23 cellular contexts compared by ENCODE assay signal in genomic region chr21:45401916-45402900, GRCh38. TPM values are rescaled to one million over a fixed set of nuclear protein-coding genes. Genes with fewer than 3 reads are reported as not detected.
DNase-seq lines count a peak whose midpoint lies in the region; ATAC-seq and TF ChIP-seq lines count a peak whose summit lies in the region.
"Had no signal": no experiment of that assay in that cellular context is flagged by ENCODE, and none has a peak within 500 bp of the region (broad histone marks: within the 10 kb centered on the region; RNA-seq: fewer than 3 reads in every experiment).

No MANE protein-coding gene starts in this region.

- H3K27me3 Mint-ChIP-seq in CD4-positive, alpha-beta T cell: peaks cover 60% of the 10 kb centered on the region

- H3K27ac Mint-ChIP-seq in CD4-positive, alpha-beta T cell: no peak overlapping the region
- H3K27ac Mint-ChIP-seq: activated CD8-positive, alpha-beta T cell treated with anti-CD3 and anti-CD28 coated beads for 36 hours; activated naive CD8-positive, alpha-beta T cell treated with anti-CD3 and anti-CD28 coated beads, Interleukin-2, amount 50 U/mL, for 24 hours had no signal

- H3K9me3 ChIP-seq in CD4-positive, alpha-beta T cell (ENCODE audit: control insufficient read depth, low read length): no peaks in the 10 kb centered on the region
- no peaks in the 10 kb centered on the region for H3K9me3 ChIP-seq in right lobe of liver

- intact Hi-C loops in CD4-positive, alpha-beta T cell (cut with DNase I, micrococcal nuclease): no loop called here
- intact Hi-C loops in right lobe of liver (cut with DNase I) (loop anchor here in 1 of 2 donors (10.0 kb wide), 1 partner anchor 67 kb away; no protein-coding TSS in a partner anchor), posterior vena cava (cut with DNase I) (no loop called here)

- H3K4me3 Mint-ChIP-seq in CD4-positive, alpha-beta T cell: peak overlapping the region; percentile 34
- H3K4me3 Mint-ChIP-seq: activated CD8-positive, alpha-beta T cell treated with anti-CD3 and anti-CD28 coated beads for 36 hours; activated naive CD8-positive, alpha-beta T cell treated with anti-CD3 and anti-CD28 coated beads, Interleukin-2, amount 50 U/mL, for 24 hours had no signal

- POLR2A ChIA-PET in CD4-positive, alpha-beta T cell (lab: Charles Lee): no interaction called here

- H3K27ac ChIP-seq in CD4-positive, alpha-beta T cell (ENCODE audit: low read depth, low read length): no peak overlapping the region
- H3K27ac ChIP-seq in right lobe of liver: no peak overlapping the region
- H3K27ac ChIP-seq: epithelial cell of prostate had no signal

- WGBS in right lobe of liver (ENCODE audit: insufficient coverage, low coverage, low lambda C conversion rate, missing lambda C conversion rate): 50% methylated on average over 1 of the region's 17 CpGs

- no peak for TF ChIP-seq POLR2A in right lobe of liver (IDR thresholded peaks at IDR 0.05)

- DNase-seq in CD4-positive, alpha-beta T cell: no peak
- DNase-seq in fibroblast of pulmonary artery (ENCODE audit: low read depth) (peak; percentile 35), right lobe of liver (peak; percentile 15 to 49 (median 37)), posterior vena cava (ENCODE audit: low spot score) (peak; percentile 69), NCI-H526 (lab: John Stamatoyannopoulos, UW) (no peak), cerebellar cortex (ENCODE audit: low spot score) (no peak)
- no peak for DNase-seq in stimulated activated naive CD4-positive, alpha-beta T cell (lab: John Stamatoyannopoulos, UW)
- DNase-seq: ACHN; activated CD4-positive, CD25-positive, alpha-beta regulatory T cell treated with anti-CD3 and anti-CD28 coated beads, Interleukin-2, amount 50 U/mL, for 72 hours; activated CD8-positive, alpha-beta T cell treated with anti-CD3 and anti-CD28 coated beads for 36 hours; activated effector memory CD4-positive, alpha-beta T cell treated with Interleukin-2 at 50 U/mL for 16 hours; activated naive CD8-positive, alpha-beta T cell treated with anti-CD3 and anti-CD28 coated beads, Interleukin-2, amount 50 U/mL, for 24 hours; C1 segment of cervical spinal cord; Calu3; DND-41; foreskin fibroblast; GOT3; Karpas-422; NCI-H146; NCI-H510A had no signal

- peaks cover 34% of the 10 kb centered on the region for H3K27me3 ChIP-seq in CD4-positive, alpha-beta T cell (ENCODE audit: control insufficient read depth, insufficient read depth, low read length)
- H3K27me3 ChIP-seq in right lobe of liver: no peaks in the 10 kb centered on the region

- H3K9me3 Mint-ChIP-seq in CD4-positive, alpha-beta T cell: peaks cover 5% of the 10 kb centered on the region

- peaks cover 18% of the 10 kb centered on the region for H3K4me1 Mint-ChIP-seq in CD4-positive, alpha-beta T cell (ENCODE audit: low read depth)

- CTCF ChIA-PET in CD4-positive, alpha-beta T cell (lab: Charles Lee): no interaction called here

- TF ChIP-seq CTCF in CD4-positive, alpha-beta T cell (IDR thresholded peaks at IDR 0.05): no peak
- no peak for TF ChIP-seq CTCF in fibroblast of pulmonary artery (IDR thresholded peaks at IDR 0.05; ENCODE audit: low read length, missing control alignments)
- TF ChIP-seq CTCF in right lobe of liver (IDR thresholded peaks at IDR 0.05): no peak

- no peak overlapping the region for H3K4me3 ChIP-seq in fibroblast of pulmonary artery (replicated peaks; ENCODE audit: low read depth, low read length)
- H3K4me3 ChIP-seq in right lobe of liver: no peak overlapping the region
- H3K4me3 ChIP-seq: lung had no signal

- no peaks in the 10 kb centered on the region for H3K36me3 ChIP-seq in right lobe of liver

- peaks cover 0 to 4% (median 0%) of the 10 kb centered on the region in 4 donors for H3K4me1 ChIP-seq in right lobe of liver

- no peak for ATAC-seq in CD4-positive, alpha-beta T cell (ENCODE audit: poor library complexity)
- ATAC-seq in right lobe of liver (no peak), SK-N-SH treated with all-trans-retinoic acid at 6 μM for 48 hours (no peak)
- ATAC-seq: activated CD8-positive, alpha-beta T cell treated with anti-CD3 and anti-CD28 coated beads for 36 hours; activated naive CD8-positive, alpha-beta T cell treated with anti-CD3 and anti-CD28 coated beads, Interleukin-2, amount 50 U/mL, for 24 hours had no signal

- no peaks in the 10 kb centered on the region for H3K36me3 Mint-ChIP-seq in CD4-positive, alpha-beta T cell (ENCODE audit: low read depth)

TF ChIP-seq in SK-N-SH treated with all-trans-retinoic acid at 6 μM for 48 hours, 23 proteins besides CTCF, POLR2A, EP300 and RAD21 (continues in another document):
- TF ChIP-seq SNAI2 (CRISPR knock-in tag; IDR thresholded peaks at IDR 0.05): no peak
- no peak for TF ChIP-seq TCF4 (CRISPR knock-in tag; IDR thresholded peaks at IDR 0.05; ENCODE audit: borderline replicate concordance)
- TF ChIP-seq, protein P1, sequence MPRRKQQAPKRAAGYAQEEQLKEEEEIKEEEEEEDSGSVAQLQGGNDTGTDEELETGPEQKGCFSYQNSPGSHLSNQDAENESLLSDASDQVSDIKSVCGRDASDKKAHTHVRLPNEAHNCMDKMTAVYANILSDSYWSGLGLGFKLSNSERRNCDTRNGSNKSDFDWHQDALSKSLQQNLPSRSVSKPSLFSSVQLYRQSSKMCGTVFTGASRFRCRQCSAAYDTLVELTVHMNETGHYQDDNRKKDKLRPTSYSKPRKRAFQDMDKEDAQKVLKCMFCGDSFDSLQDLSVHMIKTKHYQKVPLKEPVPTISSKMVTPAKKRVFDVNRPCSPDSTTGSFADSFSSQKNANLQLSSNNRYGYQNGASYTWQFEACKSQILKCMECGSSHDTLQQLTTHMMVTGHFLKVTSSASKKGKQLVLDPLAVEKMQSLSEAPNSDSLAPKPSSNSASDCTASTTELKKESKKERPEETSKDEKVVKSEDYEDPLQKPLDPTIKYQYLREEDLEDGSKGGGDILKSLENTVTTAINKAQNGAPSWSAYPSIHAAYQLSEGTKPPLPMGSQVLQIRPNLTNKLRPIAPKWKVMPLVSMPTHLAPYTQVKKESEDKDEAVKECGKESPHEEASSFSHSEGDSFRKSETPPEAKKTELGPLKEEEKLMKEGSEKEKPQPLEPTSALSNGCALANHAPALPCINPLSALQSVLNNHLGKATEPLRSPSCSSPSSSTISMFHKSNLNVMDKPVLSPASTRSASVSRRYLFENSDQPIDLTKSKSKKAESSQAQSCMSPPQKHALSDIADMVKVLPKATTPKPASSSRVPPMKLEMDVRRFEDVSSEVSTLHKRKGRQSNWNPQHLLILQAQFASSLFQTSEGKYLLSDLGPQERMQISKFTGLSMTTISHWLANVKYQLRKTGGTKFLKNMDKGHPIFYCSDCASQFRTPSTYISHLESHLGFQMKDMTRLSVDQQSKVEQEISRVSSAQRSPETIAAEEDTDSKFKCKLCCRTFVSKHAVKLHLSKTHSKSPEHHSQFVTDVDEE (CRISPR knock-in tag; IDR thresholded peaks at IDR 0.05): no peak
- TF ChIP-seq CSDC2 (CRISPR knock-in tag; IDR thresholded peaks at IDR 0.05): no peak
- no peak for TF ChIP-seq RARB (CRISPR knock-in tag; IDR thresholded peaks at IDR 0.05)
- no peak for TF ChIP-seq ZNF70 (CRISPR knock-in tag; IDR thresholded peaks at IDR 0.05)
- TF ChIP-seq ZNF565 (CRISPR knock-in tag; conservative IDR thresholded peaks at IDR 0.05; ENCODE audit: low read depth): no peak
- no peak for TF ChIP-seq ZC3H10 (CRISPR knock-in tag; IDR thresholded peaks at IDR 0.05)
- TF ChIP-seq POU6F1 (CRISPR knock-in tag; IDR thresholded peaks at IDR 0.05; ENCODE audit: borderline replicate concordance, low read depth): no peak
- no peak for TF ChIP-seq ZFP30 (CRISPR knock-in tag; IDR thresholded peaks at IDR 0.05)
- TF ChIP-seq ESRRG (CRISPR knock-in tag; IDR thresholded peaks at IDR 0.05): no peak
- no peak for TF ChIP-seq ZFP3 (CRISPR knock-in tag; IDR thresholded peaks at IDR 0.05)
- TF ChIP-seq GLIS3 (CRISPR knock-in tag; IDR thresholded peaks at IDR 0.05): no peak
- TF ChIP-seq ZNF8 (CRISPR knock-in tag; IDR thresholded peaks at IDR 0.05): no peak
- TF ChIP-seq OSR1 (CRISPR knock-in tag; IDR thresholded peaks at IDR 0.05): no peak
- no peak for TF ChIP-seq ARNTL (CRISPR knock-in tag; IDR thresholded peaks at IDR 0.05; ENCODE audit: borderline replicate concordance, low read depth)
- TF ChIP-seq PPARA (CRISPR knock-in tag; IDR thresholded peaks at IDR 0.05; ENCODE audit: borderline replicate concordance): no peak
- TF ChIP-seq, protein P2, sequence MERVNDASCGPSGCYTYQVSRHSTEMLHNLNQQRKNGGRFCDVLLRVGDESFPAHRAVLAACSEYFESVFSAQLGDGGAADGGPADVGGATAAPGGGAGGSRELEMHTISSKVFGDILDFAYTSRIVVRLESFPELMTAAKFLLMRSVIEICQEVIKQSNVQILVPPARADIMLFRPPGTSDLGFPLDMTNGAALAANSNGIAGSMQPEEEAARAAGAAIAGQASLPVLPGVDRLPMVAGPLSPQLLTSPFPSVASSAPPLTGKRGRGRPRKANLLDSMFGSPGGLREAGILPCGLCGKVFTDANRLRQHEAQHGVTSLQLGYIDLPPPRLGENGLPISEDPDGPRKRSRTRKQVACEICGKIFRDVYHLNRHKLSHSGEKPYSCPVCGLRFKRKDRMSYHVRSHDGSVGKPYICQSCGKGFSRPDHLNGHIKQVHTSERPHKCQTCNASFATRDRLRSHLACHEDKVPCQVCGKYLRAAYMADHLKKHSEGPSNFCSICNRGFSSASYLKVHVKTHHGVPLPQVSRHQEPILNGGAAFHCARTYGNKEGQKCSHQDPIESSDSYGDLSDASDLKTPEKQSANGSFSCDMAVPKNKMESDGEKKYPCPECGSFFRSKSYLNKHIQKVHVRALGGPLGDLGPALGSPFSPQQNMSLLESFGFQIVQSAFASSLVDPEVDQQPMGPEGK (CRISPR knock-in tag; IDR thresholded peaks at IDR 0.05; ENCODE audit: borderline replicate concordance): no peak

RNA-seq across cellular contexts. Expression of gene COL18A1, which starts 2.8 kb away (rescaled TPM):
- 10 to 100 TPM; 15.2 to 16.0 TPM for total RNA-seq in CD4-positive, alpha-beta T cell
- total RNA-seq in right lobe of liver: 100 to 1,000 TPM; 261 to 487 (median 297) TPM
- total RNA-seq in posterior vena cava: 100 to 1,000 TPM; 117 to 133 TPM

Comparison
In these comparisons a context has a peak if more than half of its experiments do, and no peak if none do; other contexts are left out.
1. DNase-seq: peak in fibroblast of pulmonary artery (single experiment), right lobe of liver (3 of 3) and posterior vena cava (single experiment); none in CD4-positive, alpha-beta T cell (0 of 10), NCI-H526 (0 of 2), stimulated activated naive CD4-positive, alpha-beta T cell (0 of 6) and cerebellar cortex (single experiment).
2. RNA of gene COL18A1, which starts 2.8 kb away (total RNA-seq): 261 to 487 TPM in right lobe of liver and 117 to 133 TPM in posterior vena cava; 15.2 to 16.0 TPM in CD4-positive, alpha-beta T cell; every median in the first group is over 4 times any median in the second.